In genomic region chr15:99545605-99546004, GRCh38 we compare ENCODE assay signal across 22 cellular contexts. TPM values are rescaled to one million over a fixed set of nuclear protein-coding genes. Genes with fewer than 3 reads are reported as not detected.
DNase-seq lines count a peak whose midpoint lies in the region; ATAC-seq, FAIRE-seq and TF ChIP-seq lines count a peak whose summit lies in the region.
"Had no signal": no experiment of that assay in that cellular context is flagged by ENCODE, and none has a peak within 500 bp of the region (broad histone marks: within the 10 kb centered on the region; RNA-seq: fewer than 3 reads in every experiment).

No MANE protein-coding gene starts in this region.

- no peak for TF ChIP-seq CTCF in fibroblast of pulmonary artery (IDR thresholded peaks at IDR 0.05; ENCODE audit: low read length, missing control alignments)

- no peak overlapping the region for H3K4me3 Mint-ChIP-seq in activated CD4-positive, alpha-beta T cell treated with anti-CD3 and anti-CD28 coated beads, Interleukin-2, amount 10 ng/mL, durations not matched to agents 7 days and 5 days
- H3K4me3 Mint-ChIP-seq: CD14-positive monocyte, GM23338 had no signal

- DNase-seq in GM19239 (ENCODE audit: insufficient read length, low spot score) (no peak), fibroblast of pulmonary artery (ENCODE audit: low read depth) (peak; percentile 17), renal cortical epithelial cell (ENCODE audit: low read depth) (peak; percentile 61), NCI-H69 (lab: John Stamatoyannopoulos, UW) (no peak)
- no peak for DNase-seq in activated CD4-positive, alpha-beta T cell treated with anti-CD3 and anti-CD28 coated beads, Interleukin-2, amount 10 ng/mL, durations not matched to agents 7 days and 5 days
- DNase-seq: ACHN, AML-193, DMS 273 treated with DMSO at 0.1 percent for 48 hours, IMR-90, Karpas-422, MG63, NCI-H1092 treated with DMSO at 0.1 percent for 48 hours, NCI-H1694, NCI-H226, NCI-H526 treated with DMSO at 0.1 percent for 48 hours, RPMI8226, SIG-M5 had no signal

- CTCF ChIA-PET in activated CD4-positive, alpha-beta T cell treated with anti-CD3 and anti-CD28 coated beads, Interleukin-2, amount 10 ng/mL, durations not matched to agents 7 days and 5 days (lab: Charles Lee): interaction anchor here (0.7 kb wide), 1 partner anchor 189 kb away, joined by 3 read pairs; no protein-coding TSS in a partner anchor

- peaks cover 2% of the 10 kb centered on the region for H3K4me1 Mint-ChIP-seq in activated CD4-positive, alpha-beta T cell treated with anti-CD3 and anti-CD28 coated beads, Interleukin-2, amount 10 ng/mL, durations not matched to agents 7 days and 5 days
- H3K4me1 Mint-ChIP-seq: GM23338 had no signal

- H3K4me3 ChIP-seq in fibroblast of pulmonary artery (replicated peaks; ENCODE audit: low read depth, low read length): no peak overlapping the region
- H3K4me3 ChIP-seq: GM23338, MG63 had no signal

- POLR2A ChIA-PET in activated CD4-positive, alpha-beta T cell treated with anti-CD3 and anti-CD28 coated beads, Interleukin-2, amount 10 ng/mL, durations not matched to agents 7 days and 5 days (lab: Charles Lee): interaction anchor here (0.6 kb wide), 1 partner anchor 124 kb away, joined by 4 read pairs; no protein-coding TSS in a partner anchor

- H3K27ac Mint-ChIP-seq in activated CD4-positive, alpha-beta T cell treated with anti-CD3 and anti-CD28 coated beads, Interleukin-2, amount 10 ng/mL, durations not matched to agents 7 days and 5 days: no peak overlapping the region
- H3K27ac Mint-ChIP-seq: GM23338 had no signal

- no peaks in the 10 kb centered on the region for H3K27me3 Mint-ChIP-seq in activated CD4-positive, alpha-beta T cell treated with anti-CD3 and anti-CD28 coated beads, Interleukin-2, amount 10 ng/mL, durations not matched to agents 7 days and 5 days

- no peaks in the 10 kb centered on the region for H3K9me3 Mint-ChIP-seq in activated CD4-positive, alpha-beta T cell treated with anti-CD3 and anti-CD28 coated beads, Interleukin-2, amount 10 ng/mL, durations not matched to agents 7 days and 5 days
- H3K9me3 Mint-ChIP-seq: GM23338 had no signal

- H3K36me3 Mint-ChIP-seq in activated CD4-positive, alpha-beta T cell treated with anti-CD3 and anti-CD28 coated beads, Interleukin-2, amount 10 ng/mL, durations not matched to agents 7 days and 5 days (ENCODE audit: low read depth): no peaks in the 10 kb centered on the region
- H3K36me3 Mint-ChIP-seq: CD14-positive monocyte had no signal

- ATAC-seq in HG03354 (IDR thresholded peaks at IDR 0.05; ENCODE audit: poor library complexity, severe bottlenecking, unreplicated experiment) (peak; percentile 81), GM21526 (IDR thresholded peaks at IDR 0.05; ENCODE audit: low FRiP score, unreplicated experiment) (no peak)
- ATAC-seq: GM23338, HCT116 had no signal

- peak; percentile 39 for FAIRE-seq in GM19239 (lab: Jason Lieb, UNC)

RNA-seq across cellular contexts. Expression of gene MEF2A, which starts 20.2 kb away (rescaled TPM):
- 17.2 and 50.4 TPM in 2 replicates for total RNA-seq in renal cortical epithelial cell
- 10 to 100 TPM; 24.5 to 27.0 TPM for total RNA-seq in activated CD4-positive, alpha-beta T cell treated with anti-CD3 and anti-CD28 coated beads, Interleukin-2, amount 10 ng/mL, durations not matched to agents 7 days and 5 days

Comparison
In these comparisons a context has a peak if more than half of its experiments do, and no peak if none do; other contexts are left out.
1. DNase-seq: peak in fibroblast of pulmonary artery (single experiment) and renal cortical epithelial cell (single experiment); none in GM19239 (single experiment), activated CD4-positive, alpha-beta T cell treated with anti-CD3 and anti-CD28 coated beads, Interleukin-2, amount 10 ng/mL, durations not matched to agents 7 days and 5 days (single experiment) and NCI-H69 (single experiment).